In the genomic region with DNA sequence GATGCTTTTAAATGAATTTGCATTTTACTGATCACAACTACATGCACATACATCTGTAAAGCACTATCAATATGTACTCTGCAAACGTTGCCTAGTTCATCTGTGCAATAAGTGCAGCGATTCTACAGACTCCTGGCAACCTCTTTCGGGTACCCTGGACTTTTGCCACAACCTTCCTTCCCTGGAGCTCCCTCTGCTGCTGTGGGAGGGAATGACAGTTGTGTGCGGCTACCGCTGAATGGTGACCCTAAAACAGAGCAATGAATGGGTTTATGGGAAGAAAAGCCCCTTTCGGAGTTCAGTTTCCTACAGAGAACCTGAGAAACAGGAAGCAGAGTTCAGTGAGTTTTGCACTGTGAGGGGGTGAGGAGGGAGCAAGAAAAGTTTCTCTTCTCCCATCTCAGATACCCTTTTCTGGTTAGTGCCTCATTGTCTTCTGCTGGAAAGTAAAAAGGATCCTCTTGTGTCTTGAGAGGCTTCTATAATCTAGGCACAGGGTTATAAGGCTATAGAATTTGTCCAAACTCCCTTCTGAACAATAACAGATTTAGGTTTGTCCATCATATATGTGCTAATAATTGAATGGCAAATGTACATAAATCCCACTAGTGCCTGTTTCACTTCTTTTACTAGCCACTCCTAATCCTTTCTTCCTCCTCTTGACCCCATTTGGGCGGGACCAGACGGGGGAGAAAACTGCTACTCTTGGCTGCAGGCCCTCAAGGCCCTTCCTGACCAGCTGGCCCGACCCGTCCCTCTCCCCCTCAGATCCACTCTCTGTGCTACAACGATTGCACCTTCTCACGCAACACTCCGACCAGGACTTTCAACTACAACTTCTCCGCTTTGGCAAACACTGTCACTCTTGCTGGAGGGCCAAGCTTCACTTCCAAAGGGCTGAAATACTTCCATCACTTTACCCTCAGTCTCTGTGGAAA, we compare ENCODE assay signal across 8 cellular contexts. TPM values are rescaled to one million over a fixed set of nuclear protein-coding genes. Genes with fewer than 3 reads are reported as not detected.
DNase-seq lines count a peak whose midpoint lies in the region; ATAC-seq, FAIRE-seq and TF ChIP-seq lines count a peak whose summit lies in the region.

No MANE protein-coding gene starts in this region.

- H3K79me2 ChIP-seq in K562 (ENCODE audit: control insufficient read depth, insufficient read depth, low read length) = no peaks in the 10 kb centered on the region

- TF ChIP-seq EP300 in K562 (IDR thresholded peaks at IDR 0.05; ENCODE audit: low read length) (no peak), tibial nerve (IDR thresholded peaks at IDR 0.05) (no peak)

- H2AFZ ChIP-seq in K562 (ENCODE audit: low read depth, low read length) = peak overlapping the region; percentile 77

- peaks cover 4% of the 10 kb centered on the region for H3K9me1 ChIP-seq in K562 (ENCODE audit: control insufficient read depth, insufficient read depth, low read length)

- TF ChIP-seq CTCF in K562 (IDR thresholded peaks at IDR 0.05 in 2 of 3, conservative IDR thresholded peaks at IDR 0.05 in 1 of 3; ENCODE audit: insufficient read depth in 2 of 3, low read depth in 1 of 3, low read length in 3 of 3) (peak; percentile 93 to 98 (median 94)), tibial nerve (IDR thresholded peaks at IDR 0.05) (peak in 4 of 5 experiments; percentile 15 to 50 (median 27))

- intact Hi-C loops in K562 (cut with micrococcal nuclease) = loop anchor here (1.0 to 5.0 kb wide), 3 partner anchors 62 to 367 kb away; a partner anchor contains a TSS

- BruUV-seq in K562 (replicated peaks; lab: Mats Ljungman, UMichigan) = no TSS peak

- peaks cover 6% of the 10 kb centered on the region for H3K4me1 Mint-ChIP-seq in memory B cell

- no peaks in the 10 kb centered on the region for H3K36me3 Mint-ChIP-seq in memory B cell

- peak; percentile 86 to 89 for TF ChIP-seq RAD21 in K562 (CRISPR knock-in tag; conservative IDR thresholded peaks at IDR 0.05 in 1 of 2, IDR thresholded peaks at IDR 0.05 in 1 of 2)

- no peak overlapping the region for H3K9ac ChIP-seq in K562 (ENCODE audit: insufficient read depth in 1 of 2, low read depth in 2 of 2, low read length in 2 of 2)

- no peak for TF ChIP-seq POLR2A in K562 (conservative IDR thresholded peaks at IDR 0.05)
- TF ChIP-seq POLR2A in tibial nerve (IDR thresholded peaks at IDR 0.05) = no peak

- H4K20me1 ChIP-seq in K562 (replicated peaks; ENCODE audit: control insufficient read depth, insufficient read depth, low read length) = no peaks in the 10 kb centered on the region

- H3K27me3 ChIP-seq in K562 (ENCODE audit: control insufficient read depth in 2 of 2, insufficient read depth in 2 of 2, low read length in 2 of 2) = no peaks in the 10 kb centered on the region
- H3K27me3 ChIP-seq in tibial nerve = no peaks in the 10 kb centered on the region

- H3K36me3 ChIP-seq in K562 (ENCODE audit: control insufficient read depth, insufficient read depth, low read length) = no peaks in the 10 kb centered on the region
- no peaks in the 10 kb centered on the region for H3K36me3 ChIP-seq in tibial nerve

- peaks cover 2% of the 10 kb centered on the region for H3K27me3 Mint-ChIP-seq in memory B cell

- H3K9me3 ChIP-seq in K562 (replicated peaks; ENCODE audit: control insufficient read depth, insufficient read depth, low read depth, low read length) (no peaks in the 10 kb centered on the region), tibial nerve (no peaks in the 10 kb centered on the region)

- H3K4me3 ChIP-seq in K562 (no peak overlapping the region), tibial nerve (no peak overlapping the region)

- ATAC-seq in K562 (peak; percentile 69), memory B cell (ENCODE audit: low read depth) (peak; percentile 87), GM21576 (IDR thresholded peaks at IDR 0.05; ENCODE audit: unreplicated experiment) (no peak)

- no peak overlapping the region for H3K4me3 Mint-ChIP-seq in memory B cell

- in situ Hi-C loops in K562 (cut with MboI) = no loop called here

- no peak overlapping the region for H3K27ac Mint-ChIP-seq in memory B cell

- POLR2A ChIA-PET in K562 (lab: Yijun Ruan, JAX) = interaction anchor here (0.6 to 1.9 kb wide), 6 partner anchors 12 to 77 kb away, joined by 3 to 9 read pairs (median 4); a partner anchor contains a TSS

- H3K4me1 ChIP-seq in K562 (replicated peaks in 1 of 2; ENCODE audit: control insufficient read depth in 2 of 2, insufficient read depth in 2 of 2, low read length in 2 of 2) = peaks cover 19 to 50% of the 10 kb centered on the region in 2 experiments
- no peaks in the 10 kb centered on the region for H3K4me1 ChIP-seq in tibial nerve

- H3K27ac ChIP-seq in K562 (ENCODE audit: extremely low read depth, low read depth, low read length) (no peak overlapping the region), tibial nerve (no peak overlapping the region)

- DNase-seq in NCI-H2029 treated with DMSO at 0.1 percent for 48 hours (lab: John Stamatoyannopoulos, UW) = peak; percentile 41
- DNase-seq in NCI-H2029 (lab: John Stamatoyannopoulos, UW) = no peak
- DNase-seq in HuH-7 (ENCODE audit: low spot score) = peak; percentile 67
- peak; percentile 22 for DNase-seq in T follicular helper cell (ENCODE audit: low read depth)
- peak; percentile 83 to 87 (median 84) for DNase-seq in K562 (ENCODE audit: extremely low read depth in 1 of 4, low spot score in 3 of 4)
- DNase-seq in memory B cell (ENCODE audit: low spot score in 2 of 2) = peak; percentile 71 to 76
- peak in 1 of 2 donors; percentile 21 for DNase-seq in tibial nerve (ENCODE audit: low spot score in 2 of 2)

- 23% methylated on average over 14 of the region's 14 CpGs for whole genome bisulfite sequencing in K562 (ENCODE audit: insufficient coverage, low coverage, missing lambda C conversion rate)
- WGBS in tibial nerve, 2 donors = 44 to 45% methylated on average over 14 of the region's 14 CpGs

- H3K4me2 ChIP-seq in K562 (ENCODE audit: insufficient read depth, low read length) = no peak overlapping the region

- CTCF ChIA-PET in K562 (lab: Yijun Ruan, JAX; ENCODE audit: low intra/inter-chr PET ratio) = no interaction called here

- FAIRE-seq in K562 (lab: Jason Lieb, UNC) = peak; percentile 92

- no peaks in the 10 kb centered on the region for H3K9me3 Mint-ChIP-seq in memory B cell

TF ChIP-seq in K562, 482 proteins besides CTCF, POLR2A, EP300 and RAD21 (continues in another document):
- no peak for TF ChIP-seq ZNF668 (CRISPR knock-in tag; IDR thresholded peaks at IDR 0.05)
- no peak for TF ChIP-seq SMARCE1 (IDR thresholded peaks at IDR 0.05)
- peak; percentile 48; the same call in 1 of the 2 replicates for TF ChIP-seq GABPB1 (CRISPR knock-in tag; IDR thresholded peaks at IDR 0.05)
- TF ChIP-seq GTF2E2 (tag; IDR thresholded peaks at IDR 0.05) = 0 out of 2 replicates have a peak, but pooled peaks have one; percentile 39
- peak; percentile 76 for TF ChIP-seq ARID2 (IDR thresholded peaks at IDR 0.05)
- TF ChIP-seq PPARD (CRISPR knock-in tag; IDR thresholded peaks at IDR 0.05) = no peak

RNA-seq across cellular contexts. Expression of a gene that starts 19.8 kb away (rescaled TPM):
- total RNA-seq in K562 (2011; cell fraction: chromatin; rRNA removed; ENCODE audit: low replicate concordance) = 340 and 395 TPM in 2 replicates
- total RNA-seq in K562 (2011; cell fraction: nucleolus; rRNA removed) = 195 and 209 TPM in 2 replicates
- 265 and 293 TPM in 2 replicates for total RNA-seq in K562 (2011; cell fraction: nucleoplasm; rRNA removed)
- total RNA-seq in K562 (2014; rRNA removed) = 254 and 257 TPM in 2 replicates
- total RNA-seq in K562 (2014; rRNA removed; fragmentation: Illumina TruSeq; extraction: Trizol) = 273 and 284 TPM in 2 replicates
- total RNA-seq in K562 (2015; rRNA removed; fragmentation: Illumina TruSeq; extraction: Trizol) = 211 and 221 TPM in 2 replicates
- 232 and 246 TPM in 2 replicates for total RNA-seq in K562 (2021)
- polyA plus RNA-seq in K562 (2011; rRNA removed) = 221 and 230 TPM in 2 replicates
- polyA plus RNA-seq in K562 (2011; cell fraction: cytosol; rRNA removed) = 149 and 217 TPM in 2 replicates
- polyA plus RNA-seq in K562 (2011; cell fraction: nucleus; rRNA removed) = 232 and 336 TPM in 2 replicates
- polyA plus RNA-seq in K562 (2012) = 195 and 518 TPM in 2 replicates
- 293 and 317 TPM in 2 replicates for polyA plus RNA-seq in K562 (2014; fragmentation: Illumina TruSeq; extraction: Trizol)
- polyA plus RNA-seq in K562 (2014; fragmentation: Nextera tagmentation; extraction: Ambion mirVana) = 100 to 1,000 TPM; 336 to 623 TPM
- polyA plus RNA-seq in K562 (2014; rRNA removed) = 235 and 240 TPM in 2 replicates
- polyA minus RNA-seq in K562 (2011; rRNA and poly(A)+ RNA removed) = 227 and 242 TPM in 2 replicates
- 87.5 and 101 TPM in 2 replicates for polyA minus RNA-seq in K562 (2011; cell fraction: cytosol; rRNA and poly(A)+ RNA removed)
- polyA minus RNA-seq in K562 (2011; cell fraction: nucleus; rRNA and poly(A)+ RNA removed) = 92.1 and 168 TPM in 2 replicates
- 100 to 1,000 TPM; 118 to 150 (median 137) TPM for total RNA-seq in tibial nerve

RNA-seq across cellular contexts. Expression of a gene that starts 55.4 kb away (rescaled TPM):
- total RNA-seq in K562 (2011; cell fraction: chromatin; rRNA removed; ENCODE audit: low replicate concordance) = 44.8 and 129 TPM in 2 replicates
- total RNA-seq in K562 (2011; cell fraction: nucleolus; rRNA removed) = 69.9 and 80.7 TPM in 2 replicates
- total RNA-seq in K562 (2011; cell fraction: nucleoplasm; rRNA removed) = 57.7 and 69.2 TPM in 2 replicates
- total RNA-seq in K562 (2014; rRNA removed) (4.1 and 5.9 TPM in 2 replicates), K562 (2014; rRNA removed; fragmentation: Illumina TruSeq; extraction: Trizol) (2.7 and 3.0 TPM in 2 replicates), K562 (2015; rRNA removed; fragmentation: Illumina TruSeq; extraction: Trizol) (4.2 and 5.0 TPM in 2 replicates), K562 (2021) (19.1 and 21.9 TPM in 2 replicates), tibial nerve (10 to 100 TPM; 14.0 to 16.7 (median 16.3) TPM)
- polyA plus RNA-seq in K562 (2011; rRNA removed) (7.2 and 8.2 TPM in 2 replicates), K562 (2014; fragmentation: Illumina TruSeq; extraction: Trizol) (14.1 and 15.3 TPM in 2 replicates), K562 (2014; fragmentation: Nextera tagmentation; extraction: Ambion mirVana) (under 1 TPM; 0.31 to 0.86 TPM), K562 (2014; rRNA removed) (9.0 and 10.2 TPM in 2 replicates)
- 8.3 and 12.6 TPM in 2 replicates for polyA plus RNA-seq in K562 (2011; cell fraction: cytosol; rRNA removed)
- polyA plus RNA-seq in K562 (2011; cell fraction: nucleus; rRNA removed) = 38.5 and 63.5 TPM in 2 replicates
- 15.6 and 17.8 TPM in 2 replicates for polyA plus RNA-seq in K562 (2012)
- 14.3 and 24.2 TPM in 2 replicates for polyA minus RNA-seq in K562 (2011; rRNA and poly(A)+ RNA removed)
- polyA minus RNA-seq in K562 (2011; cell fraction: cytosol; rRNA and poly(A)+ RNA removed) = 23.8 and 25.3 TPM in 2 replicates
- polyA minus RNA-seq in K562 (2011; cell fraction: nucleus; rRNA and poly(A)+ RNA removed) = 31.9 and 33.1 TPM in 2 replicates
